In genomic region chr6:52815167-52816092, GRCh38 we compare ENCODE assay signal across 8 cellular contexts. TPM values are rescaled to one million over a fixed set of nuclear protein-coding genes. Genes with fewer than 3 reads are reported as not detected.
DNase-seq lines count a peak whose midpoint lies in the region; ATAC-seq and TF ChIP-seq lines count a peak whose summit lies in the region.

No MANE protein-coding gene starts in this region.

- no peaks in the 10 kb centered on the region for H3K36me3 Mint-ChIP-seq in natural killer cell treated with Interleukin-12 subunit alpha and Interleukin-12 subunit beta and Interleukin-15 and Interleukin-18, amount 100 ng/mL, for 72 hours

- H3K9me3 Mint-ChIP-seq in natural killer cell treated with Interleukin-12 subunit alpha and Interleukin-12 subunit beta and Interleukin-15 and Interleukin-18, amount 100 ng/mL, for 72 hours, result no peaks in the 10 kb centered on the region

- no peaks in the 10 kb centered on the region for H3K9me3 ChIP-seq in vagina

- peaks cover 12 to 17% of the 10 kb centered on the region in 2 donors for H3K27me3 Mint-ChIP-seq in natural killer cell treated with Interleukin-12 subunit alpha and Interleukin-12 subunit beta and Interleukin-15 and Interleukin-18, amount 100 ng/mL, for 72 hours

- peak; percentile 85 for ATAC-seq in GM18511 (IDR thresholded peaks at IDR 0.05; ENCODE audit: unreplicated experiment)
- ATAC-seq in HG02973 (IDR thresholded peaks at IDR 0.05; ENCODE audit: unreplicated experiment), result peak; percentile 89
- peak; percentile 76 to 78 for ATAC-seq in natural killer cell treated with Interleukin-12 subunit alpha and Interleukin-12 subunit beta and Interleukin-15 and Interleukin-18, amount 100 ng/mL, for 72 hours

- no peaks in the 10 kb centered on the region for H3K4me1 Mint-ChIP-seq in natural killer cell treated with Interleukin-12 subunit alpha and Interleukin-12 subunit beta and Interleukin-15 and Interleukin-18, amount 100 ng/mL, for 72 hours (ENCODE audit: low read depth in 2 of 2)

- TF ChIP-seq CTCF in vagina (IDR thresholded peaks at IDR 0.05), result peak in 2 of 3 experiments; percentile 25 to 37

- peak; percentile 71 for DNase-seq in AG08396 (ENCODE audit: low spot score)
- peak; percentile 2 for DNase-seq in NCI-H446 treated with DMSO at 0.1 percent for 48 hours (lab: John Stamatoyannopoulos, UW)
- DNase-seq in activated CD8-positive, alpha-beta memory T cell treated with anti-CD3 and anti-CD28 coated beads for 24 hours, result peak; percentile 68
- peak; percentile 36 to 60 for DNase-seq in erythroblast (lab: John Stamatoyannopoulos, UW)
- DNase-seq in natural killer cell treated with Interleukin-12 subunit alpha and Interleukin-12 subunit beta and Interleukin-15 and Interleukin-18, amount 100 ng/mL, for 72 hours (ENCODE audit: low spot score), result peak; percentile 68
- no peak for DNase-seq in vagina (ENCODE audit: extremely low spot score in 2 of 2)

- H3K27ac ChIP-seq in vagina, result no peak overlapping the region

- intact Hi-C loops in vagina (cut with DNase I), result no loop called here

- no peak for TF ChIP-seq POLR2A in erythroblast (IDR thresholded peaks at IDR 0.05; ENCODE audit: low read length)
- TF ChIP-seq POLR2A in vagina (IDR thresholded peaks at IDR 0.05), result no peak

- H3K4me1 ChIP-seq in vagina, result no peaks in the 10 kb centered on the region

- H3K27ac Mint-ChIP-seq in natural killer cell treated with Interleukin-12 subunit alpha and Interleukin-12 subunit beta and Interleukin-15 and Interleukin-18, amount 100 ng/mL, for 72 hours, result no peak overlapping the region

- no peak overlapping the region for H3K4me3 ChIP-seq in vagina

- H3K4me3 Mint-ChIP-seq in natural killer cell treated with Interleukin-12 subunit alpha and Interleukin-12 subunit beta and Interleukin-15 and Interleukin-18, amount 100 ng/mL, for 72 hours, result no peak overlapping the region

- H3K36me3 ChIP-seq in vagina, result no peaks in the 10 kb centered on the region

- no peaks in the 10 kb centered on the region for H3K27me3 ChIP-seq in vagina

RNA-seq across cellular contexts. Expression of gene GSTA1, which starts 11.8 kb away (rescaled TPM):
- not detected for total RNA-seq in natural killer cell treated with Interleukin-12 subunit alpha and Interleukin-12 subunit beta and Interleukin-15 and Interleukin-18, amount 100 ng/mL, for 72 hours
- 1.7 TPM for total RNA-seq in vagina

RNA-seq across cellular contexts. Expression of gene GSTA5, which starts 25.2 kb away (rescaled TPM):
- not detected for total RNA-seq in natural killer cell treated with Interleukin-12 subunit alpha and Interleukin-12 subunit beta and Interleukin-15 and Interleukin-18, amount 100 ng/mL, for 72 hours
- not detected for total RNA-seq in vagina

RNA-seq across cellular contexts. Expression of gene GSTA2, which starts 52.2 kb away (rescaled TPM):
- total RNA-seq in natural killer cell treated with Interleukin-12 subunit alpha and Interleukin-12 subunit beta and Interleukin-15 and Interleukin-18, amount 100 ng/mL, for 72 hours, result not detected
- not detected for total RNA-seq in vagina

Comparison
In these comparisons a context has a peak if more than half of its experiments do, and no peak if none do; other contexts are left out.
1. DNase-seq: peak in AG08396 (single experiment), NCI-H446 treated with DMSO at 0.1 percent for 48 hours (single experiment), activated CD8-positive, alpha-beta memory T cell treated with anti-CD3 and anti-CD28 coated beads for 24 hours (single experiment), erythroblast (2 of 2) and natural killer cell treated with Interleukin-12 subunit alpha and Interleukin-12 subunit beta and Interleukin-15 and Interleukin-18, amount 100 ng/mL, for 72 hours (single experiment); none in vagina (0 of 2).
2. Peak in every context shown above with its lines, with median percentiles within 50 percentile points of each other: ATAC-seq.